In the genomic region with DNA sequence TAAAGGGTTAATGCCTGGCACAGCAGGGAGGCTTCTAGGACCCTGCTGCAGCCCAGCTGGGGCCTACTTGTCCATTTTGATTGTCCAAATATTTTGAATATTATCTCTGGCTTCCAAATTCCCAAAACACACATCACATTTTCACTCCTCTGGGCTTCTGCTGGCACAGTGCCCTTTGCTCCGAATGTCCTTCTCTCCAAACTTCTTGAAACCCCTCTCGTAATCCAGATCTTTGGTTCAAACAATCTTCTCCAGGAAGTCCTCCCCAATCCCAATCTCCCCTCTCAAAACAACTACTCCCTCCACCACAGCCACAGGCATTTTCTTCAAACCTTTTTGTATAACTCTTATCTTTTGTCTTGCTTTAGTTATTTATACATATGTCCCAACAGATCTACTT, we compare ENCODE assay signal across 18 cellular contexts.
"Had no signal": no experiment of that assay in that cellular context is flagged by ENCODE, and none has a peak within 500 bp of the region (broad histone marks: within the 10 kb centered on the region; RNA-seq: fewer than 3 reads in every experiment).

No MANE protein-coding gene starts in this region.

- H3K27ac ChIP-seq: gastroesophageal sphincter, WERI-Rb-1 had no signal

- H3K9me3 Mint-ChIP-seq: activated naive CD8-positive, alpha-beta T cell treated with anti-CD3 and anti-CD28 coated beads for 36 hours; endodermal cell; naive thymus-derived CD8-positive, alpha-beta T cell had no signal

- H3K4me1 Mint-ChIP-seq: activated naive CD8-positive, alpha-beta T cell treated with anti-CD3 and anti-CD28 coated beads for 36 hours; naive thymus-derived CD8-positive, alpha-beta T cell; T-helper 17 cell had no signal

- H3K27me3 ChIP-seq: gastroesophageal sphincter had no signal

- H3K36me3 ChIP-seq: gastroesophageal sphincter had no signal

- H3K4me3 ChIP-seq: gastroesophageal sphincter had no signal

- FAIRE-seq: colon had no signal

- H3K4me3 Mint-ChIP-seq: activated naive CD8-positive, alpha-beta T cell treated with anti-CD3 and anti-CD28 coated beads for 36 hours; endodermal cell; naive thymus-derived CD8-positive, alpha-beta T cell; T-helper 17 cell had no signal

- H3K27me3 Mint-ChIP-seq: activated naive CD8-positive, alpha-beta T cell treated with anti-CD3 and anti-CD28 coated beads for 36 hours had no signal

- H3K36me3 Mint-ChIP-seq: activated naive CD8-positive, alpha-beta T cell treated with anti-CD3 and anti-CD28 coated beads for 36 hours; naive thymus-derived CD8-positive, alpha-beta T cell had no signal

- DNase-seq: activated CD4-positive, alpha-beta T cell treated with anti-CD3 and anti-CD28 coated beads, Interleukin-2, amount 50 U/mL, for 4 hours; activated naive CD4-positive, alpha-beta T cell; activated naive CD8-positive, alpha-beta T cell treated with anti-CD3 and anti-CD28 coated beads for 36 hours; amygdala; caudate nucleus; endodermal cell; mesenchymal stem cell; naive thymus-derived CD8-positive, alpha-beta T cell; nucleus accumbens; posterior cingulate gyrus; stimulated activated CD4-positive, alpha-beta T cell treated with anti-CD3 and anti-CD28 coated beads, Interleukin-12 subunit alpha, Interleukin-12 subunit beta, amount 100 ng/mL, for 4 hours; stimulated activated CD4-positive, alpha-beta T cell treated with anti-CD3 and anti-CD28 coated beads, Interleukin-1b, Interleukin-23, amount 100 ng/mL, for 48 hours; stimulated activated CD8-positive, alpha-beta memory T cell treated with anti-CD3 and anti-CD28 coated beads, Interleukin-4, amount 100 ng/mL, for 48 hours; stimulated activated naive CD4-positive, alpha-beta T cell; T-helper 17 cell; WERI-Rb-1 had no signal

- H3K9me3 ChIP-seq: gastroesophageal sphincter had no signal

- H3K27ac Mint-ChIP-seq: activated naive CD8-positive, alpha-beta T cell treated with anti-CD3 and anti-CD28 coated beads for 36 hours; endodermal cell; naive thymus-derived CD8-positive, alpha-beta T cell; T-helper 17 cell had no signal

- ATAC-seq: gastroesophageal sphincter; naive thymus-derived CD8-positive, alpha-beta T cell; T-helper 17 cell had no signal
